In the genomic region with DNA sequence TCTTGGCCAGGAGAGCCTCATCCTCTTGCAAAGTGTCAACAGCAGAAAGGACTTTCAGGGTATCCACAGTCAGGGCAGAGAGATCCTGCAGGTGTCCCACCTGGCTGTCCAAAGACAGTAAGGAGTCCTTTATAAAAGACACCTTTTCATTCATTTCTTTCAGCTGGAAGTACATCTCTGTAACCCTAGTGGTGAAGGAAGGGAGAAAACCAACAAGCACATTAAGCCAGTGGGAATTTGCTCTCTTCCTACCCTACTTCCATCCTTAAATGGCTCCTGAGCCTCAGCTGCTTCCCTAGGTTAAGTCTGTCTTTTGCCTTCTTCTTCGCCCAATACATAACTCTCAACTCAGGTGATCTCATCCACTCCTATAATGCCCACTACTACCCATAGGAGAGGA, we compare ENCODE assay signal across 34 cellular contexts.
"Had no signal": no experiment of that assay in that cellular context is flagged by ENCODE, and none has a peak within 500 bp of the region (broad histone marks: within the 10 kb centered on the region; RNA-seq: fewer than 3 reads in every experiment).

No MANE protein-coding gene starts in this region.

- H3K4me3 Mint-ChIP-seq: activated CD4-positive, alpha-beta memory T cell treated with anti-CD3 and anti-CD28 coated beads, Interleukin-2, amount 10 ng/mL, durations not matched to agents 7 days and 5 days; activated CD4-positive, alpha-beta T cell treated with anti-CD3 and anti-CD28 coated beads, Interleukin-2, amount 10 ng/mL, durations not matched to agents 7 days and 5 days; activated naive CD8-positive, alpha-beta T cell treated with anti-CD3 and anti-CD28 coated beads, Interleukin-2, amount 50 U/mL, for 24 hours; activated T-cell treated with anti-CD3 and anti-CD28 coated beads, Interleukin-2, amount 50 U/mL, for 4 hours; activated T-helper 17 cell treated with anti-CD3 and anti-CD28 coated beads, Interleukin-2, amount 50 U/mL, for 72 hours; effector memory CD8-positive, alpha-beta T cell; naive thymus-derived CD4-positive, alpha-beta T cell; stimulated activated naive B cell treated with anti-CD40 and anti-IgM and Interleukin-4, amounts not matched to agents 10 μg/mL and 1 μg/mL and 100 μg/mL, for 72 hours; T-helper 1 cell treated with Interleukin-12 subunit alpha and Interleukin-12 subunit beta and Interleukin-4 antibody, amounts not matched to agents 30 μg/mL and 1 μg/mL, for 36 hours had no signal

- FAIRE-seq: keratinocyte, pancreas, TTC549 had no signal

- H3K36me3 ChIP-seq: pancreas, right atrium auricular region, stomach, tibial artery, upper lobe of right lung had no signal

- H3K4me3 ChIP-seq: coronary artery, hepatocyte, pancreas, psoas muscle, right atrium auricular region, stomach, tibial artery, upper lobe of right lung had no signal

- DNase-seq: activated CD4-positive, alpha-beta memory T cell treated with anti-CD3 and anti-CD28 coated beads, Interleukin-2, amount 10 ng/mL, durations not matched to agents 7 days and 5 days; activated CD4-positive, alpha-beta T cell treated with anti-CD3 and anti-CD28 coated beads, Interleukin-2, amount 10 ng/mL, durations not matched to agents 7 days and 5 days; activated CD4-positive, CD25-positive, alpha-beta regulatory T cell treated with anti-CD3 and anti-CD28 coated beads, Interleukin-2, amount 50 U/mL, for 72 hours; activated gamma-delta T cell treated with Interleukin-2 at 50 U/mL for 16 hours; activated naive CD4-positive, alpha-beta T cell treated with anti-CD3 and anti-CD28 coated beads, Interleukin-2, amount 50 U/mL, for 16 hours; activated naive CD8-positive, alpha-beta T cell treated with anti-CD3 and anti-CD28 coated beads, Interleukin-2, amount 50 U/mL, for 24 hours; activated T-cell treated with anti-CD3 and anti-CD28 coated beads, Interleukin-2, amount 50 U/mL, for 4 hours; amygdala; effector memory CD8-positive, alpha-beta T cell; foreskin melanocyte; glutamatergic neuron; left cardiac atrium; left ventricle myocardium superior; naive thymus-derived CD4-positive, alpha-beta T cell; nucleus accumbens; pancreas; psoas muscle; stimulated activated CD4-positive, alpha-beta T cell treated with anti-CD3 and anti-CD28 coated beads, Interleukin-15, amount 100 ng/mL, for 24 hours; stimulated activated CD4-positive, alpha-beta T cell treated with anti-CD3 and anti-CD28 coated beads, Interleukin-2, amount 100 ng/mL, for 24 hours; stimulated activated naive B cell treated with anti-CD40 and anti-IgM and Interleukin-4, amounts not matched to agents 10 μg/mL and 1 μg/mL and 100 μg/mL, for 72 hours; stomach; SW 1271; T-helper 9 cell; tibial artery; upper lobe of right lung had no signal

- H3K36me3 Mint-ChIP-seq: naive thymus-derived CD4-positive, alpha-beta T cell; stimulated activated naive B cell treated with anti-CD40 and anti-IgM and Interleukin-4, amounts not matched to agents 10 μg/mL and 1 μg/mL and 100 μg/mL, for 72 hours had no signal

- H3K27ac Mint-ChIP-seq: activated CD4-positive, alpha-beta memory T cell treated with anti-CD3 and anti-CD28 coated beads, Interleukin-2, amount 10 ng/mL, durations not matched to agents 7 days and 5 days; activated CD4-positive, alpha-beta T cell treated with anti-CD3 and anti-CD28 coated beads, Interleukin-2, amount 10 ng/mL, durations not matched to agents 7 days and 5 days; activated naive CD8-positive, alpha-beta T cell treated with anti-CD3 and anti-CD28 coated beads, Interleukin-2, amount 50 U/mL, for 24 hours; activated T-helper 17 cell treated with anti-CD3 and anti-CD28 coated beads, Interleukin-2, amount 50 U/mL, for 72 hours; effector memory CD8-positive, alpha-beta T cell; naive thymus-derived CD4-positive, alpha-beta T cell; stimulated activated naive B cell treated with anti-CD40 and anti-IgM and Interleukin-4, amounts not matched to agents 10 μg/mL and 1 μg/mL and 100 μg/mL, for 72 hours; T-helper 1 cell treated with Interleukin-12 subunit alpha and Interleukin-12 subunit beta and Interleukin-4 antibody, amounts not matched to agents 30 μg/mL and 1 μg/mL, for 36 hours had no signal

- H3K27ac ChIP-seq: coronary artery, hepatocyte, pancreas, psoas muscle, right atrium auricular region, stomach, tibial artery, upper lobe of right lung, VCaP had no signal

- H3K4me1 ChIP-seq: pancreas, psoas muscle, right atrium auricular region, stomach, tibial artery, upper lobe of right lung had no signal

- H3K4me1 Mint-ChIP-seq: activated CD4-positive, alpha-beta memory T cell treated with anti-CD3 and anti-CD28 coated beads, Interleukin-2, amount 10 ng/mL, durations not matched to agents 7 days and 5 days; activated CD4-positive, alpha-beta T cell treated with anti-CD3 and anti-CD28 coated beads, Interleukin-2, amount 10 ng/mL, durations not matched to agents 7 days and 5 days; activated naive CD8-positive, alpha-beta T cell treated with anti-CD3 and anti-CD28 coated beads, Interleukin-2, amount 50 U/mL, for 24 hours; activated T-helper 17 cell treated with anti-CD3 and anti-CD28 coated beads, Interleukin-2, amount 50 U/mL, for 72 hours; naive thymus-derived CD4-positive, alpha-beta T cell had no signal

- H3K9me3 Mint-ChIP-seq: activated CD4-positive, alpha-beta memory T cell treated with anti-CD3 and anti-CD28 coated beads, Interleukin-2, amount 10 ng/mL, durations not matched to agents 7 days and 5 days; activated CD4-positive, alpha-beta T cell treated with anti-CD3 and anti-CD28 coated beads, Interleukin-2, amount 10 ng/mL, durations not matched to agents 7 days and 5 days; activated naive CD8-positive, alpha-beta T cell treated with anti-CD3 and anti-CD28 coated beads, Interleukin-2, amount 50 U/mL, for 24 hours; activated T-cell treated with anti-CD3 and anti-CD28 coated beads, Interleukin-2, amount 50 U/mL, for 4 hours; activated T-helper 17 cell treated with anti-CD3 and anti-CD28 coated beads, Interleukin-2, amount 50 U/mL, for 72 hours; effector memory CD8-positive, alpha-beta T cell; naive thymus-derived CD4-positive, alpha-beta T cell; stimulated activated naive B cell treated with anti-CD40 and anti-IgM and Interleukin-4, amounts not matched to agents 10 μg/mL and 1 μg/mL and 100 μg/mL, for 72 hours; T-helper 1 cell treated with Interleukin-12 subunit alpha and Interleukin-12 subunit beta and Interleukin-4 antibody, amounts not matched to agents 30 μg/mL and 1 μg/mL, for 36 hours had no signal

- ATAC-seq: activated naive CD8-positive, alpha-beta T cell treated with anti-CD3 and anti-CD28 coated beads, Interleukin-2, amount 50 U/mL, for 24 hours; activated T-cell treated with anti-CD3 and anti-CD28 coated beads, Interleukin-2, amount 50 U/mL, for 4 hours; activated T-helper 17 cell treated with anti-CD3 and anti-CD28 coated beads, Interleukin-2, amount 50 U/mL, for 72 hours; effector memory CD8-positive, alpha-beta T cell; esophagus mucosa; left cardiac atrium; left ventricle myocardium superior; naive thymus-derived CD4-positive, alpha-beta T cell; pancreas; psoas muscle; stimulated activated naive B cell treated with anti-CD40 and anti-IgM and Interleukin-4, amounts not matched to agents 10 μg/mL and 1 μg/mL and 100 μg/mL, for 72 hours; upper lobe of right lung had no signal

- H3K79me2 ChIP-seq: hepatocyte had no signal

- H3K27me3 ChIP-seq: hepatocyte, pancreas, right atrium auricular region, stomach, tibial artery, upper lobe of right lung had no signal

- H2AFZ ChIP-seq: hepatocyte had no signal

- H3K4me2 ChIP-seq: hepatocyte had no signal

- H3K9me3 ChIP-seq: pancreas, psoas muscle, right atrium auricular region, stomach, tibial artery, upper lobe of right lung had no signal
